In the genomic region with DNA sequence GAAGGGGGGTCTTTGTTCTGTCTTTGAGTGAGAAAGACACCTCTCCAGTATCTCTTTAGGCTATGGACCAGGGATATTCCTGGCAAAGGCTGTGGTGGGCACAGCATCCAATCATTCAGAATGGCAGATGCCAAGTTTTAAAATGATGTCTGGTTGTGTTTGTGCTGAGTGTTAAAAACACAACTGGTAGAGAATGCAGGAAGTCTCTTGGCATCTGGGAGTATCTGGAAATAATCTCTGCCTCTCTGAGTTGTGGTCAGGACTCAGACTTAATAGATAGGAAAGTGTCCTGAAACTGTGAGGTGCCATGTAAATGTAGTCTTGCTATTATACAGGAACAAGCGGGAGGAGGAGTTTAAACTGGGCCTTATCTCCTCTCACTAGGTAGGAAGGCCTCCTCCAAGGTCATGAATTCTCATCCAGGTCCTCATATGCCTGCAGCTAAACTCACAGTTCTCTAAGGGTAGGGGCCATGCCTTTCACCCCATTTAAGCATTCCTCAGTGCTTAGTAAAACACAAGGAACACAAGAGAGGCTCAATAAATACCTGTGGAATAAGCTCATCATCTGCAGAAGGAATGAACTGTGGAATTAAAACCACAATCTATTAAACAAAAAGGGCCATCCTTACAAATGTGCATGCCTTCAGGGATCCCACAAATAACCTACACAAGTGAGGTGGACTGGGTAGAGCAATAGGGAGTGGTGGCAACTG, we compare ENCODE assay signal across 16 cellular contexts.
A peak's percentile ranks its signal among the peaks of the same experiment; 100 is the strongest.
DNase-seq lines count a peak whose midpoint lies in the region; ATAC-seq and TF ChIP-seq lines count a peak whose summit lies in the region.
"Had no signal": no experiment of that assay in that cellular context is flagged by ENCODE, and none has a peak within 500 bp of the region (broad histone marks: within the 10 kb centered on the region; RNA-seq: fewer than 3 reads in every experiment).

No MANE protein-coding gene starts in this region.

- in situ Hi-C loops in ACHN (cut with HindIII; ENCODE audit: low pct_ligation_motif_present, low pct_unique_long_range_greater_than_20kb, low sequenced_read_pairs), result no loop called here

- H3K9me3 ChIP-seq in heart left ventricle, result no peaks in the 10 kb centered on the region
- H3K9me3 ChIP-seq: thyroid gland had no signal

- no peak overlapping the region for H3K27ac ChIP-seq in heart left ventricle

- no peak for ATAC-seq in heart left ventricle
- ATAC-seq in HG02840 (IDR thresholded peaks at IDR 0.05; ENCODE audit: low FRiP score, unreplicated experiment), result no peak
- ATAC-seq: sciatic nerve, T-helper 17 cell had no signal

- no peaks in the 10 kb centered on the region for H3K36me3 ChIP-seq in heart left ventricle
- H3K36me3 ChIP-seq: thyroid gland had no signal

- H3K4me1 ChIP-seq in heart left ventricle, result peaks cover 0 to 3% (median 0%) of the 10 kb centered on the region in 12 donors
- H3K4me1 ChIP-seq: thyroid gland had no signal

- no peak for TF ChIP-seq POLR2A in heart left ventricle (IDR thresholded peaks at IDR 0.05)

- DNase-seq in ACHN, result peak; percentile 97
- peak; percentile 49 for DNase-seq in HK-2 (ENCODE audit: unreplicated experiment)
- peak; percentile 86 for DNase-seq in amniotic epithelial cell (ENCODE audit: low read depth)
- DNase-seq in iris pigment epithelial cell (ENCODE audit: low read depth), result peak; percentile 50
- DNase-seq in heart left ventricle, result no peak
- DNase-seq in activated naive CD4-positive, alpha-beta T cell treated with anti-CD3 and anti-CD28 coated beads, Interleukin-2, amount 50 U/mL, for 16 hours, result no peak
- no peak for DNase-seq in activated CD4-positive, alpha-beta T cell treated with anti-CD3 and anti-CD28 coated beads for 48 hours
- DNase-seq: activated CD4-positive, alpha-beta memory T cell treated with anti-CD3 and anti-CD28 coated beads, Interleukin-2, amount 10 ng/mL, durations not matched to agents 7 days and 5 days; GDM1; naive B cell; NCI-H1930; NK-92 treated with Interleukin-12 subunit alpha and Interleukin-12 subunit beta, amount 100 ng/mL, for 24 hours; T-helper 17 cell; thyroid gland had no signal

- 78 to 87% (median 81%) methylated on average over 1 of the region's 1 CpG for WGBS in heart left ventricle, 4 donors

- no peak overlapping the region for H3K4me3 ChIP-seq in heart left ventricle
- H3K4me3 ChIP-seq: thyroid gland had no signal

- TF ChIP-seq CTCF in heart left ventricle (IDR thresholded peaks at IDR 0.05), result no peak

- intact Hi-C loops in heart left ventricle (cut with DNase I), result no loop called here

- no peaks in the 10 kb centered on the region for H3K27me3 ChIP-seq in heart left ventricle
- H3K27me3 ChIP-seq: thyroid gland had no signal

Comparison
In these comparisons a context has a peak if more than half of its experiments do, and no peak if none do; other contexts are left out.
1. DNase-seq: peak in ACHN (single experiment), HK-2 (single experiment), amniotic epithelial cell (single experiment) and iris pigment epithelial cell (single experiment); none in heart left ventricle (0 of 5), activated naive CD4-positive, alpha-beta T cell treated with anti-CD3 and anti-CD28 coated beads, Interleukin-2, amount 50 U/mL, for 16 hours (single experiment) and activated CD4-positive, alpha-beta T cell treated with anti-CD3 and anti-CD28 coated beads for 48 hours (single experiment).